ENCODE assay signal across 28 cellular contexts in the genomic region with DNA sequence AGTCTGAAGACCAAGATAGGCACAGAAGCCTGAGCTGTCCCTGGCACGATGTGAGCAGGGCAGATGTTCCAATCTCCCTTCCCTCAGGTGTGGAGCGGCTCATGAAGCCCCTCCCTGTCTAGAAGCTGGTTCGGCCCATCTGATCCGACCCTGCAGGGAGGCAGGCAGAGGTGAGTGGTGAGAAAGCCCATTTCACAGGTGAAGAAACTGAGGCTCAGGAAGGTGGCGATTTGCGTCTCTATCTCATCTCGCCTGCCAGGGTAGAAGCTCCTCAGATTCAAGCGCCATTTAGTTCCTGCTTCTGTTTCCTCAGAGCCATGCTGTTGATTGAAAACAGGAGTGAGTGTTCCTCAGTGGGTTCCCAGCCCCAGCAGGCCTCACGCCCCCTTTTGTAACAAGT. TPM values are rescaled to one million over a fixed set of nuclear protein-coding genes. Genes with fewer than 3 reads are reported as not detected.
"Had no signal": no experiment of that assay in that cellular context is flagged by ENCODE, and none has a peak within 500 bp of the region (broad histone marks: within the 10 kb centered on the region; RNA-seq: fewer than 3 reads in every experiment).

No MANE protein-coding gene starts in this region.

- H3K36me3 Mint-ChIP-seq: memory B cell; mesothelial cell of epicardium; naive B cell; natural killer cell treated with Interleukin-12 subunit alpha and Interleukin-12 subunit beta and Interleukin-15 and Interleukin-18, amount 100 ng/mL, for 72 hours; neural progenitor cell; stimulated activated memory B cell treated with anti-CD40 and anti-IgM and Interleukin-4, amounts not matched to agents 10 μg/mL and 1 μg/mL and 100 μg/mL, for 72 hours; type B pancreatic cell had no signal

- H3K9ac ChIP-seq: neural progenitor cell had no signal

- H3K27ac ChIP-seq: coronary artery, esophagus muscularis mucosa, foreskin keratinocyte, gastroesophageal sphincter, heart left ventricle, hepatocyte, neural progenitor cell, psoas muscle, spleen, testis had no signal

- H3K4me2 ChIP-seq: hepatocyte, neural progenitor cell had no signal

- ATAC-seq: foreskin keratinocyte; gastroesophageal sphincter; heart left ventricle; left lobe of liver; mucosa of descending colon; natural killer cell treated with Interleukin-12 subunit alpha and Interleukin-12 subunit beta and Interleukin-15 and Interleukin-18, amount 100 ng/mL, for 72 hours; psoas muscle; right cardiac atrium; stimulated activated memory B cell treated with anti-CD40 and anti-IgM and Interleukin-4, amounts not matched to agents 10 μg/mL and 1 μg/mL and 100 μg/mL, for 72 hours; stimulated activated naive CD8-positive, alpha-beta T cell treated with anti-CD3 and anti-CD28 coated beads, Interleukin-15, Interleukin-2, amounts not matched to agents 100 U/mL and 50 U/mL, for 24 hours had no signal

- H3K27ac Mint-ChIP-seq: memory B cell; mesothelial cell of epicardium; naive B cell; natural killer cell treated with Interleukin-12 subunit alpha and Interleukin-12 subunit beta and Interleukin-15 and Interleukin-18, amount 100 ng/mL, for 72 hours; neural progenitor cell; stimulated activated memory B cell treated with anti-CD40 and anti-IgM and Interleukin-4, amounts not matched to agents 10 μg/mL and 1 μg/mL and 100 μg/mL, for 72 hours; type B pancreatic cell had no signal

- H3K9me3 Mint-ChIP-seq: memory B cell; mesothelial cell of epicardium; naive B cell; natural killer cell treated with Interleukin-12 subunit alpha and Interleukin-12 subunit beta and Interleukin-15 and Interleukin-18, amount 100 ng/mL, for 72 hours; neural progenitor cell; stimulated activated memory B cell treated with anti-CD40 and anti-IgM and Interleukin-4, amounts not matched to agents 10 μg/mL and 1 μg/mL and 100 μg/mL, for 72 hours; type B pancreatic cell had no signal

- H3K9me3 ChIP-seq: esophagus muscularis mucosa, gastroesophageal sphincter, heart left ventricle, mucosa of descending colon, psoas muscle, spleen, testis had no signal

- H3K27me3 ChIP-seq: esophagus muscularis mucosa, foreskin keratinocyte, gastroesophageal sphincter, heart left ventricle, hepatocyte, neural progenitor cell, testis had no signal

- DNase-seq: dermis blood vessel endothelial cell; effector memory CD4-positive, alpha-beta T cell; foreskin keratinocyte; heart left ventricle; kidney; mucosa of descending colon; naive B cell; nucleus accumbens; right cardiac atrium; spleen; stimulated activated CD4-positive, alpha-beta T cell treated with anti-CD3 and anti-CD28 coated beads, Interleukin-4, amount 100 ng/mL, for 4 hours; stimulated activated naive CD8-positive, alpha-beta T cell treated with anti-CD3 and anti-CD28 coated beads, Interleukin-15, Interleukin-2, amounts not matched to agents 100 U/mL and 50 U/mL, for 24 hours; substantia nigra; testis had no signal

- H3K27me3 Mint-ChIP-seq: type B pancreatic cell had no signal

- H3K4me1 Mint-ChIP-seq: stimulated activated memory B cell treated with anti-CD40 and anti-IgM and Interleukin-4, amounts not matched to agents 10 μg/mL and 1 μg/mL and 100 μg/mL, for 72 hours had no signal

- H3K4me3 Mint-ChIP-seq: memory B cell; mesothelial cell of epicardium; naive B cell; natural killer cell treated with Interleukin-12 subunit alpha and Interleukin-12 subunit beta and Interleukin-15 and Interleukin-18, amount 100 ng/mL, for 72 hours; neural progenitor cell; stimulated activated memory B cell treated with anti-CD40 and anti-IgM and Interleukin-4, amounts not matched to agents 10 μg/mL and 1 μg/mL and 100 μg/mL, for 72 hours; type B pancreatic cell had no signal

- H3K36me3 ChIP-seq: esophagus muscularis mucosa, gastroesophageal sphincter, heart left ventricle, neural progenitor cell, spleen had no signal

- H2AFZ ChIP-seq: hepatocyte, neural progenitor cell had no signal

- H3K4me3 ChIP-seq: coronary artery, esophagus muscularis mucosa, gastroesophageal sphincter, heart left ventricle, hepatocyte, lung, mucosa of descending colon, neural progenitor cell, psoas muscle, skin epidermis, spleen, testis had no signal

RNA-seq across cellular contexts. Expression of a gene that starts 16.9 kb away (rescaled TPM):
- total RNA-seq: natural killer cell treated with Interleukin-12 subunit alpha and Interleukin-12 subunit beta and Interleukin-15 and Interleukin-18, amount 100 ng/mL, for 72 hours had no signal
